In genomic region chr1:159011026-159011425, GRCh38 we compare ENCODE assay signal across 9 cellular contexts. TPM values are rescaled to one million over a fixed set of nuclear protein-coding genes. Genes with fewer than 3 reads are reported as not detected.
DNase-seq lines count a peak whose midpoint lies in the region; ATAC-seq and TF ChIP-seq lines count a peak whose summit lies in the region.
"Not testable (repeated sequence)": the region's sequence is repeated elsewhere in the genome, so short reads cannot be mapped to it uniquely, and the experiment has no call there.
"Had no signal": no experiment of that assay in that cellular context is flagged by ENCODE, and none has a peak within 500 bp of the region (broad histone marks: within the 10 kb centered on the region; RNA-seq: fewer than 3 reads in every experiment).

No MANE protein-coding gene starts in this region.

- H3K9me3 Mint-ChIP-seq in CD14-positive monocyte; activated CD4-positive, alpha-beta T cell treated with anti-CD3 and anti-CD28 coated beads for 36 hours (ENCODE audit: low read depth); activated naive CD8-positive, alpha-beta T cell treated with anti-CD3 and anti-CD28 coated beads, Interleukin-2, amount 50 U/mL, for 24 hours: not testable (repeated sequence)

- peak overlapping the region; percentile 66 for H3K4me2 ChIP-seq in Karpas-422 (ENCODE audit: low read depth, low read length, poor library complexity, severe bottlenecking)

- peak overlapping the region; percentile 57 for H3K9ac ChIP-seq in Karpas-422 (ENCODE audit: low read length)

- not testable (repeated sequence) for TF ChIP-seq POLR2A in right lobe of liver (IDR thresholded peaks at IDR 0.05); prostate gland (IDR thresholded peaks at IDR 0.05); testis (IDR thresholded peaks at IDR 0.05)

- not testable (repeated sequence) for H3K27me3 Mint-ChIP-seq in CD14-positive monocyte (ENCODE audit: low read depth in 3 of 3); activated CD4-positive, alpha-beta T cell treated with anti-CD3 and anti-CD28 coated beads for 36 hours; activated naive CD8-positive, alpha-beta T cell treated with anti-CD3 and anti-CD28 coated beads, Interleukin-2, amount 50 U/mL, for 24 hours

- H3K9me3 ChIP-seq in Karpas-422 (ENCODE audit: low read length); right lobe of liver; prostate gland; testis: not testable (repeated sequence)

- 20% methylated on average over 8 of the region's 8 CpGs for WGBS in right lobe of liver (ENCODE audit: insufficient coverage, low coverage, low lambda C conversion rate, missing lambda C conversion rate)
- WGBS in prostate gland, result 60% methylated on average over 8 of the region's 8 CpGs
- WGBS in testis, 2 donors, result 46 to 53% methylated on average over 8 of the region's 8 CpGs

- ATAC-seq in activated CD4-positive, alpha-beta T cell treated with anti-CD3 and anti-CD28 coated beads for 36 hours; activated naive CD8-positive, alpha-beta T cell treated with anti-CD3 and anti-CD28 coated beads, Interleukin-2, amount 50 U/mL, for 24 hours; right lobe of liver: not testable (repeated sequence)

- DNase-seq in CD14-positive monocyte (ENCODE audit: low spot score); Karpas-422; epithelial cell of prostate (ENCODE audit: low read depth, low spot score); right lobe of liver; prostate gland (ENCODE audit: low spot score); testis: not testable (repeated sequence)
- peak; percentile 35 for DNase-seq in activated CD4-positive, alpha-beta T cell treated with anti-CD3 and anti-CD28 coated beads for 36 hours
- peak; percentile 25 for DNase-seq in activated naive CD8-positive, alpha-beta T cell treated with anti-CD3 and anti-CD28 coated beads, Interleukin-2, amount 50 U/mL, for 24 hours

- POLR2A ChIA-PET in activated CD4-positive, alpha-beta T cell treated with anti-CD3 and anti-CD28 coated beads for 36 hours (lab: Charles Lee), result interaction anchor here (0.7 to 2.1 kb wide), 3 partner anchors 13 to 858 kb away, joined by 5 to 19 read pairs (median 7); no protein-coding TSS in a partner anchor

- not testable (repeated sequence) for H4K20me1 ChIP-seq in Karpas-422 (ENCODE audit: insufficient read depth, low read depth, low read length)

- H3K36me3 ChIP-seq in Karpas-422 (ENCODE audit: insufficient read depth, low read length); right lobe of liver; prostate gland; testis (ENCODE audit: low read depth, missing control alignments): not testable (repeated sequence)

- H3K27ac ChIP-seq in Karpas-422 (ENCODE audit: low read length) (peak overlapping the region; percentile 50; the same call in 1 of the 2 replicates), epithelial cell of prostate (peak overlapping the region; percentile 94), right lobe of liver (peak overlapping the region; percentile 72 to 80 (median 75)), prostate gland (peak overlapping the region; percentile 64 to 79), testis (peak overlapping the region; percentile 34 to 89)

- peaks cover 22 to 23% of the 10 kb centered on the region in 2 donors for H3K36me3 Mint-ChIP-seq in CD14-positive monocyte
- peaks cover 80% of the 10 kb centered on the region for H3K36me3 Mint-ChIP-seq in activated CD4-positive, alpha-beta T cell treated with anti-CD3 and anti-CD28 coated beads for 36 hours (ENCODE audit: low read depth)
- peaks cover 72% of the 10 kb centered on the region for H3K36me3 Mint-ChIP-seq in activated naive CD8-positive, alpha-beta T cell treated with anti-CD3 and anti-CD28 coated beads, Interleukin-2, amount 50 U/mL, for 24 hours (ENCODE audit: low read depth)

- not testable (repeated sequence) for H3K27me3 ChIP-seq in Karpas-422 (ENCODE audit: low read length); right lobe of liver; prostate gland (replicated peaks; ENCODE audit: insufficient read depth); testis

- H3K9me2 ChIP-seq in Karpas-422 (replicated peaks; ENCODE audit: insufficient read depth, low read length), result not testable (repeated sequence)

- peak overlapping the region; percentile 92 to 98 (median 96) for H3K27ac Mint-ChIP-seq in CD14-positive monocyte
- peak overlapping the region; percentile 97 for H3K27ac Mint-ChIP-seq in activated CD4-positive, alpha-beta T cell treated with anti-CD3 and anti-CD28 coated beads for 36 hours
- peak overlapping the region; percentile 97 for H3K27ac Mint-ChIP-seq in activated naive CD8-positive, alpha-beta T cell treated with anti-CD3 and anti-CD28 coated beads, Interleukin-2, amount 50 U/mL, for 24 hours

- H3K4me3 ChIP-seq in Karpas-422 (ENCODE audit: low read length) (peak overlapping the region; percentile 66), right lobe of liver (peak overlapping the region; percentile 34 to 49 (median 48)), prostate gland (peak overlapping the region; percentile 21 to 26), testis (peak overlapping the region; percentile 53 to 61)

- H3K4me3 Mint-ChIP-seq in CD14-positive monocyte, result peak overlapping the region; percentile 87 to 97
- H3K4me3 Mint-ChIP-seq in activated CD4-positive, alpha-beta T cell treated with anti-CD3 and anti-CD28 coated beads for 36 hours, result peak overlapping the region; percentile 82
- peak overlapping the region; percentile 90 for H3K4me3 Mint-ChIP-seq in activated naive CD8-positive, alpha-beta T cell treated with anti-CD3 and anti-CD28 coated beads, Interleukin-2, amount 50 U/mL, for 24 hours

- CTCF ChIA-PET in activated CD4-positive, alpha-beta T cell treated with anti-CD3 and anti-CD28 coated beads for 36 hours (lab: Charles Lee), result interaction anchor here (3.4 kb wide), 1 partner anchor 61 kb away, joined by 17 read pairs; no protein-coding TSS in a partner anchor

- TF ChIP-seq CTCF in CD14-positive monocyte (IDR thresholded peaks at IDR 0.05); right lobe of liver (IDR thresholded peaks at IDR 0.05); prostate gland (IDR thresholded peaks at IDR 0.05); testis (IDR thresholded peaks at IDR 0.05): not testable (repeated sequence)

- not testable (repeated sequence) for H2AFZ ChIP-seq in Karpas-422 (ENCODE audit: low read length)

- intact Hi-C loops in CD14-positive monocyte (cut with micrococcal nuclease), result loop anchor here (5.0 kb wide), 2 partner anchors 61 to 179 kb away; partner anchors contain the start of gene MNDA (in 1 of the 2)
- intact Hi-C loops in activated CD4-positive, alpha-beta T cell treated with anti-CD3 and anti-CD28 coated beads for 36 hours (cut with DNase I, micrococcal nuclease), result loop anchor here (5.0 kb wide), 4 partner anchors 911 to 1874 kb away; partner anchors contain the start of genes ETV3 (in 2 of the 2) and DCAF8 (in 1 of the 2)
- intact Hi-C loops in right lobe of liver (cut with DNase I); prostate gland (cut with DNase I); testis (cut with DNase I; ENCODE audit: low total_unique reads): not testable (repeated sequence)

- peaks cover 24% of the 10 kb centered on the region for H3K4me1 ChIP-seq in Karpas-422 (ENCODE audit: low read length)
- not testable (repeated sequence) for H3K4me1 ChIP-seq in right lobe of liver; prostate gland (replicated peaks); testis

- peaks cover 71% of the 10 kb centered on the region for H3K4me1 Mint-ChIP-seq in CD14-positive monocyte
- H3K4me1 Mint-ChIP-seq in activated CD4-positive, alpha-beta T cell treated with anti-CD3 and anti-CD28 coated beads for 36 hours, result peaks cover 43% of the 10 kb centered on the region
- H3K4me1 Mint-ChIP-seq in activated naive CD8-positive, alpha-beta T cell treated with anti-CD3 and anti-CD28 coated beads, Interleukin-2, amount 50 U/mL, for 24 hours, result peaks cover 62% of the 10 kb centered on the region

- not testable (repeated sequence) for H3K79me2 ChIP-seq in Karpas-422 (ENCODE audit: low read length)

RNA-seq across cellular contexts. Expression of gene IFI16, which starts 1.3 kb away (rescaled TPM):
- polyA plus RNA-seq in CD14-positive monocyte (10 to 100 TPM; 64.8 to 99.7 TPM), testis (ENCODE audit: insufficient read depth, low read depth, low replicate concordance) (35.7 TPM)
- total RNA-seq in Karpas-422 (2014; rRNA removed; shearing (Covaris generic); ENCODE audit: low replicate concordance), result 31.9 and 36.3 TPM in 2 replicates
- 100 to 1,000 TPM; 263 to 308 TPM for total RNA-seq in activated CD4-positive, alpha-beta T cell treated with anti-CD3 and anti-CD28 coated beads for 36 hours
- total RNA-seq in right lobe of liver (10 to 100 TPM in 2 of 6 experiments, 1 to 10 TPM in 4; 3.3 to 20.3 (median 9.1) TPM), prostate gland (10 to 100 TPM; 18.2 to 61.3 TPM), testis (10 to 100 TPM; 34.3 to 39.8 TPM)
- total RNA-seq: HT-29 had no signal
